Comparison of ENCODE assay signal across 8 cellular contexts in genomic region chr16:70800798-70801480, GRCh38. TPM values are rescaled to one million over a fixed set of nuclear protein-coding genes. Genes with fewer than 3 reads are reported as not detected.
DNase-seq lines count a peak whose midpoint lies in the region; ATAC-seq, FAIRE-seq and TF ChIP-seq lines count a peak whose summit lies in the region.

Gene VAC14, minus strand, starts transcription at chr16:70801158. Its CDS starts 258 bp downstream, at chr16:70800900.

- peak within 1 kb of the TSS; percentile 93 for H3K4me3 Mint-ChIP-seq in activated T-helper 2 cell treated with anti-CD3 and anti-CD28 coated beads, Interferon-gamma antibody, Interleukin-2, Interleukin-4, amounts not matched to agents 10 μg/mL and 5 μg/mL and 100 μg/mL, durations not matched to agents 14 hours and 24 hours and 36 hours (ENCODE audit: low read depth)
- peak within 1 kb of the TSS; percentile 91 for H3K4me3 Mint-ChIP-seq in natural killer cell treated with Interleukin-12 subunit alpha and Interleukin-12 subunit beta and Interleukin-15 and Interleukin-18, amount 100 ng/mL, for 72 hours

- H3F3A ChIP-seq in Loucy (ENCODE audit: low read depth) = no peaks in the 10 kb centered on the region

- peak; percentile 84 for DNase-seq in EL
- DNase-seq in H54 (ENCODE audit: insufficient read length, low spot score) = peak; percentile 79
- peak; percentile 96 for DNase-seq in RWPE2 (ENCODE audit: low spot score)
- DNase-seq in activated T-helper 2 cell treated with anti-CD3 and anti-CD28 coated beads, Interferon-gamma antibody, Interleukin-2, Interleukin-4, amounts not matched to agents 10 μg/mL and 5 μg/mL and 100 μg/mL, durations not matched to agents 14 hours and 24 hours and 36 hours (ENCODE audit: low spot score) = peak; percentile 94
- peak; percentile 86 for DNase-seq in fibroblast of pulmonary artery (ENCODE audit: low read depth)
- DNase-seq in natural killer cell treated with Interleukin-12 subunit alpha and Interleukin-12 subunit beta and Interleukin-15 and Interleukin-18, amount 100 ng/mL, for 72 hours (ENCODE audit: low spot score) = peak; percentile 94
- DNase-seq in stimulated activated naive CD8-positive, alpha-beta T cell treated with anti-CD3 and anti-CD28 coated beads, Interleukin-15, Interleukin-2, amounts not matched to agents 100 U/mL and 50 U/mL, for 24 hours = peak; percentile 97

- H4K20me1 ChIP-seq in Loucy (ENCODE audit: insufficient read depth, low read length, poor library complexity, severe bottlenecking) = no peaks in the 10 kb centered on the region

- H3K9me3 ChIP-seq in Loucy (ENCODE audit: insufficient read depth, low read depth, low read length) = no peaks in the 10 kb centered on the region
- no peaks in the 10 kb centered on the region for H3K9me3 ChIP-seq in RWPE2 (ENCODE audit: severe bottlenecking)

- peaks cover 6% of the 10 kb centered on the region for H3K9me3 Mint-ChIP-seq in activated T-helper 2 cell treated with anti-CD3 and anti-CD28 coated beads, Interferon-gamma antibody, Interleukin-2, Interleukin-4, amounts not matched to agents 10 μg/mL and 5 μg/mL and 100 μg/mL, durations not matched to agents 14 hours and 24 hours and 36 hours
- no peaks in the 10 kb centered on the region for H3K9me3 Mint-ChIP-seq in natural killer cell treated with Interleukin-12 subunit alpha and Interleukin-12 subunit beta and Interleukin-15 and Interleukin-18, amount 100 ng/mL, for 72 hours

- H3K4me3 ChIP-seq in Loucy (ENCODE audit: low read length, poor library complexity, severe bottlenecking) (peak within 1 kb of the TSS; percentile 97), RWPE2 (ENCODE audit: severe bottlenecking) (peak within 1 kb of the TSS; percentile 69), fibroblast of pulmonary artery (replicated peaks; ENCODE audit: low read depth, low read length) (peak within 1 kb of the TSS; percentile 81)

- peaks cover 8% of the 10 kb centered on the region for H3K27me3 ChIP-seq in Loucy (ENCODE audit: insufficient read depth, low read length, poor library complexity, severe bottlenecking)
- H3K27me3 ChIP-seq in RWPE2 (ENCODE audit: insufficient read depth, poor library complexity, severe bottlenecking) = no peaks in the 10 kb centered on the region

- no peaks in the 10 kb centered on the region for H3K36me3 Mint-ChIP-seq in activated T-helper 2 cell treated with anti-CD3 and anti-CD28 coated beads, Interferon-gamma antibody, Interleukin-2, Interleukin-4, amounts not matched to agents 10 μg/mL and 5 μg/mL and 100 μg/mL, durations not matched to agents 14 hours and 24 hours and 36 hours (ENCODE audit: low read depth)
- H3K36me3 Mint-ChIP-seq in natural killer cell treated with Interleukin-12 subunit alpha and Interleukin-12 subunit beta and Interleukin-15 and Interleukin-18, amount 100 ng/mL, for 72 hours = no peaks in the 10 kb centered on the region

- H3K27me3 Mint-ChIP-seq in activated T-helper 2 cell treated with anti-CD3 and anti-CD28 coated beads, Interferon-gamma antibody, Interleukin-2, Interleukin-4, amounts not matched to agents 10 μg/mL and 5 μg/mL and 100 μg/mL, durations not matched to agents 14 hours and 24 hours and 36 hours (ENCODE audit: low read depth) = no peaks in the 10 kb centered on the region
- H3K27me3 Mint-ChIP-seq in natural killer cell treated with Interleukin-12 subunit alpha and Interleukin-12 subunit beta and Interleukin-15 and Interleukin-18, amount 100 ng/mL, for 72 hours = peaks cover 0 to 5% of the 10 kb centered on the region in 2 donors

- peak; percentile 85 for ATAC-seq in RWPE2 (ENCODE audit: low read depth)
- peak; percentile 97 to 99 for ATAC-seq in natural killer cell treated with Interleukin-12 subunit alpha and Interleukin-12 subunit beta and Interleukin-15 and Interleukin-18, amount 100 ng/mL, for 72 hours
- peak; percentile 93 for ATAC-seq in stimulated activated naive CD8-positive, alpha-beta T cell treated with anti-CD3 and anti-CD28 coated beads, Interleukin-15, Interleukin-2, amounts not matched to agents 100 U/mL and 50 U/mL, for 24 hours

- H3K4me1 Mint-ChIP-seq in activated T-helper 2 cell treated with anti-CD3 and anti-CD28 coated beads, Interferon-gamma antibody, Interleukin-2, Interleukin-4, amounts not matched to agents 10 μg/mL and 5 μg/mL and 100 μg/mL, durations not matched to agents 14 hours and 24 hours and 36 hours (ENCODE audit: low read depth) = peaks cover 23% of the 10 kb centered on the region
- peaks cover 14 to 17% of the 10 kb centered on the region in 2 donors for H3K4me1 Mint-ChIP-seq in natural killer cell treated with Interleukin-12 subunit alpha and Interleukin-12 subunit beta and Interleukin-15 and Interleukin-18, amount 100 ng/mL, for 72 hours (ENCODE audit: low read depth in 2 of 2)

- peak within 1 kb of the TSS; percentile 97 for H2AFZ ChIP-seq in Loucy (ENCODE audit: low read length)

- intact Hi-C loops in activated T-helper 2 cell treated with anti-CD3 and anti-CD28 coated beads, Interferon-gamma antibody, Interleukin-2, Interleukin-4, amounts not matched to agents 10 μg/mL and 5 μg/mL and 100 μg/mL, durations not matched to agents 14 hours and 24 hours and 36 hours (cut with micrococcal nuclease) = no loop called here

- H3K27ac Mint-ChIP-seq in activated T-helper 2 cell treated with anti-CD3 and anti-CD28 coated beads, Interferon-gamma antibody, Interleukin-2, Interleukin-4, amounts not matched to agents 10 μg/mL and 5 μg/mL and 100 μg/mL, durations not matched to agents 14 hours and 24 hours and 36 hours = peak within 1 kb of the TSS; percentile 92
- peak within 1 kb of the TSS; percentile 43 to 91 for H3K27ac Mint-ChIP-seq in natural killer cell treated with Interleukin-12 subunit alpha and Interleukin-12 subunit beta and Interleukin-15 and Interleukin-18, amount 100 ng/mL, for 72 hours

- peak; percentile 45 for FAIRE-seq in H54 (lab: Jason Lieb, UNC)

- H3K36me3 ChIP-seq in Loucy (ENCODE audit: insufficient read depth, low read length) (no peaks in the 10 kb centered on the region), RWPE2 (ENCODE audit: low read depth) (peaks cover 4% of the 10 kb centered on the region; the same call in 1 of the 2 replicates)

- no peak within 1 kb of the TSS for H3K27ac ChIP-seq in RWPE2 (ENCODE audit: poor library complexity, severe bottlenecking)

- H3K9ac ChIP-seq in Loucy (ENCODE audit: low read depth, low read length, poor library complexity, severe bottlenecking) = peak within 1 kb of the TSS; percentile 85

- TF ChIP-seq CTCF in Loucy (conservative IDR thresholded peaks at IDR 0.05; ENCODE audit: low read length) (no peak), RWPE2 (IDR thresholded peaks at IDR 0.05; ENCODE audit: poor library complexity, severe bottlenecking) (no peak), fibroblast of pulmonary artery (IDR thresholded peaks at IDR 0.05; ENCODE audit: low read length, missing control alignments) (no peak)

- H3K9me2 ChIP-seq in Loucy (replicated peaks; ENCODE audit: low read depth, low read length) = no peaks in the 10 kb centered on the region

- TF ChIP-seq POLR2A in H54 (IDR thresholded peaks at IDR 0.05; ENCODE audit: low read depth, low read length) = peak; percentile 68

- peaks cover 32% of the 10 kb centered on the region for H3K79me2 ChIP-seq in Loucy (ENCODE audit: insufficient read depth, low read length)

- H3K4me2 ChIP-seq in Loucy (ENCODE audit: low read depth, low read length, poor library complexity, severe bottlenecking) = peak within 1 kb of the TSS; percentile 99

- peaks cover 26% of the 10 kb centered on the region for H3K4me1 ChIP-seq in Loucy (ENCODE audit: insufficient read depth, low read length, poor library complexity, severe bottlenecking)
- peaks cover 28% of the 10 kb centered on the region for H3K4me1 ChIP-seq in RWPE2 (ENCODE audit: insufficient read depth, poor library complexity, severe bottlenecking)

RNA-seq across cellular contexts. Expression of gene VAC14, which starts in this region (rescaled TPM):
- 30.9 and 34.8 TPM in 2 replicates for total RNA-seq in activated T-helper 2 cell treated with anti-CD3 and anti-CD28 coated beads, Interferon-gamma antibody, Interleukin-2, Interleukin-4, amounts not matched to agents 10 μg/mL and 5 μg/mL and 100 μg/mL, durations not matched to agents 14 hours and 24 hours and 36 hours
- 10 to 100 TPM; 33.6 to 50.9 TPM for total RNA-seq in natural killer cell treated with Interleukin-12 subunit alpha and Interleukin-12 subunit beta and Interleukin-15 and Interleukin-18, amount 100 ng/mL, for 72 hours
